Comparison of ENCODE assay signal across 34 cellular contexts in genomic region chr18:11780042-11780441, GRCh38.
"Had no signal": no experiment of that assay in that cellular context is flagged by ENCODE, and none has a peak within 500 bp of the region (broad histone marks: within the 10 kb centered on the region; RNA-seq: fewer than 3 reads in every experiment).

No MANE protein-coding gene starts in this region.

- H3K36me3 ChIP-seq: adrenal gland, brain microvascular endothelial cell, breast epithelium had no signal

- H3K27me3 ChIP-seq: adrenal gland, body of pancreas, breast epithelium had no signal

- H3K9me3 ChIP-seq: adrenal gland, body of pancreas, breast epithelium had no signal

- FAIRE-seq: astrocyte, TTC549 had no signal

- H3K27ac ChIP-seq: adrenal gland, body of pancreas, brain microvascular endothelial cell, breast epithelium, VCaP had no signal

- DNase-seq: activated B cell treated with CpG ODN at 0.5 μM for 24 hours; activated CD4-positive, alpha-beta memory T cell treated with anti-CD3 and anti-CD28 coated beads for 36 hours; activated CD4-positive, alpha-beta T cell treated with anti-CD3 and anti-CD28 coated beads for 4 hours; activated CD4-positive, alpha-beta T cell treated with anti-CD3 and anti-CD28 coated beads, Interleukin-2, amount 10 ng/mL, durations not matched to agents 24 days and 14 days; activated CD4-positive, alpha-beta T cell treated with anti-CD3 and anti-CD28 coated beads, Interleukin-2, amount 50 U/mL, for 1 hour; activated CD4-positive, alpha-beta T cell treated with anti-CD3 and anti-CD28 coated beads, Interleukin-2, amount 50 U/mL, for 4 hours; activated CD4-positive, CD25-positive, alpha-beta regulatory T cell treated with anti-CD3 and anti-CD28 coated beads, Interleukin-2, amount 50 U/mL, for 72 hours; activated CD8-positive, alpha-beta memory T cell treated with anti-CD3 and anti-CD28 coated beads, Interleukin-2, amount 50 U/mL, for 4 hours; activated CD8-positive, alpha-beta T cell treated with anti-CD3 and anti-CD28 coated beads for 36 hours; activated effector memory CD4-positive, alpha-beta T cell treated with anti-CD3 and anti-CD28 coated beads, Interleukin-2, amount 50 U/mL, for 16 hours; activated gamma-delta T cell treated with Interleukin-2 at 50 U/mL for 16 hours; activated naive CD4-positive, alpha-beta T cell; activated naive CD4-positive, alpha-beta T cell treated with anti-CD3 and anti-CD28 coated beads for 36 hours; activated naive CD4-positive, alpha-beta T cell treated with anti-CD3 and anti-CD28 coated beads, Interleukin-2, amount 50 U/mL, for 16 hours; activated naive CD8-positive, alpha-beta T cell treated with anti-CD3 and anti-CD28 coated beads for 36 hours; activated T-cell treated with anti-CD3 and anti-CD28 coated beads for 4 hours; activated T-cell treated with anti-CD3 and anti-CD28 coated beads, Interleukin-2, amount 50 U/mL, for 1 hour; activated T-cell treated with anti-CD3 and anti-CD28 coated beads, Interleukin-2, amount 50 U/mL, for 4 hours; activated T-cell treated with anti-CD3 and anti-CD28 coated beads, Interleukin-2, amount 50 U/mL, for 72 hours; adrenal gland; amniotic stem cell; aorta; body of pancreas; brain microvascular endothelial cell; central memory CD4-positive, alpha-beta T cell; T-helper 1 cell; T-helper 2 cell; T-helper 9 cell had no signal

- ATAC-seq: activated CD8-positive, alpha-beta T cell treated with anti-CD3 and anti-CD28 coated beads for 36 hours; activated naive CD4-positive, alpha-beta T cell treated with anti-CD3 and anti-CD28 coated beads, Interleukin-2, amount 50 U/mL, for 72 hours; activated T-cell treated with anti-CD3 and anti-CD28 coated beads, Interleukin-2, amount 50 U/mL, for 4 hours; activated T-cell treated with anti-CD3 and anti-CD28 coated beads, Interleukin-2, amount 50 U/mL, for 72 hours; activated T-helper 17 cell treated with anti-CD3 and anti-CD28 coated beads, Interleukin-2, amount 50 U/mL, for 72 hours; body of pancreas had no signal

- H3K4me3 ChIP-seq: adrenal gland, body of pancreas, breast epithelium had no signal

- H3K4me1 ChIP-seq: adrenal gland, body of pancreas, breast epithelium had no signal
